28 cellular contexts compared by ENCODE assay signal in genomic region chr9:120557205-120557604, GRCh38.
"Had no signal": no experiment of that assay in that cellular context is flagged by ENCODE, and none has a peak within 500 bp of the region (broad histone marks: within the 10 kb centered on the region; RNA-seq: fewer than 3 reads in every experiment).

No MANE protein-coding gene starts in this region.

- H3K4me1 Mint-ChIP-seq: mesothelial cell of epicardium, nephron progenitor cell had no signal

- FAIRE-seq: keratinocyte had no signal

- H3K36me3 Mint-ChIP-seq: natural killer cell had no signal

- H3K27ac ChIP-seq: hepatocyte, left lung, ovary, sigmoid colon, tibial nerve, uterus had no signal

- H3K27ac Mint-ChIP-seq: mesothelial cell of epicardium; naive B cell; nephron progenitor cell; progenitor cell of endocrine pancreas; stimulated activated memory B cell treated with anti-CD40 and anti-IgM and Interleukin-4, amounts not matched to agents 10 μg/mL and 1 μg/mL and 100 μg/mL, for 72 hours; stimulated activated naive CD8-positive, alpha-beta T cell treated with anti-CD3 and anti-CD28 coated beads, Interleukin-15, amount 100 ng/mL, for 72 hours; type B pancreatic cell had no signal

- H3K27me3 Mint-ChIP-seq: naive B cell; progenitor cell of endocrine pancreas; stimulated activated memory B cell treated with anti-CD40 and anti-IgM and Interleukin-4, amounts not matched to agents 10 μg/mL and 1 μg/mL and 100 μg/mL, for 72 hours; stimulated activated naive CD8-positive, alpha-beta T cell treated with anti-CD3 and anti-CD28 coated beads, Interleukin-15, amount 100 ng/mL, for 72 hours; type B pancreatic cell had no signal

- ATAC-seq: left cardiac atrium; left lung; natural killer cell; right cardiac atrium; stimulated activated memory B cell treated with anti-CD40 and anti-IgM and Interleukin-4, amounts not matched to agents 10 μg/mL and 1 μg/mL and 100 μg/mL, for 72 hours; stimulated activated naive CD8-positive, alpha-beta T cell treated with anti-CD3 and anti-CD28 coated beads, Interleukin-15, amount 100 ng/mL, for 72 hours had no signal

- H3K4me3 Mint-ChIP-seq: mesothelial cell of epicardium; naive B cell; natural killer cell; nephron progenitor cell; stimulated activated memory B cell treated with anti-CD40 and anti-IgM and Interleukin-4, amounts not matched to agents 10 μg/mL and 1 μg/mL and 100 μg/mL, for 72 hours; stimulated activated naive CD8-positive, alpha-beta T cell treated with anti-CD3 and anti-CD28 coated beads, Interleukin-15, amount 100 ng/mL, for 72 hours; type B pancreatic cell had no signal

- H3K4me1 ChIP-seq: tibial nerve, uterus had no signal

- H3K9me3 ChIP-seq: left lung, ovary, sigmoid colon, tibial nerve, uterus had no signal

- H2AFZ ChIP-seq: hepatocyte had no signal

- H3K27me3 ChIP-seq: hepatocyte, left lung, ovary, sigmoid colon, tibial nerve, uterus had no signal

- H3K4me2 ChIP-seq: hepatocyte, smooth muscle cell had no signal

- H3K36me3 ChIP-seq: ovary, uterus had no signal

- DNase-seq: kidney glomerular epithelial cell; left cardiac atrium; left lung; mesendoderm; naive B cell; natural killer cell; nephron progenitor cell; ovary; retina; right cardiac atrium; sigmoid colon; stimulated activated CD4-positive, alpha-beta T cell treated with anti-CD3 and anti-CD28 coated beads, Interleukin-1b, Interleukin-23, amount 100 ng/mL, for 48 hours; stimulated activated CD4-positive, alpha-beta T cell treated with anti-CD3 and anti-CD28 coated beads, Interleukin-2, amount 100 ng/mL, for 48 hours; stimulated activated CD4-positive, alpha-beta T cell treated with anti-CD3 and anti-CD28 coated beads, Interleukin-4, amount 100 ng/mL, for 4 hours; stimulated activated CD8-positive, alpha-beta memory T cell treated with anti-CD3 and anti-CD28 coated beads, Interleukin-4, amount 100 ng/mL, for 48 hours; stimulated activated naive CD4-positive, alpha-beta T cell treated with Interleukin-2 at 50 U/mL for 16 hours; stimulated activated naive CD8-positive, alpha-beta T cell treated with anti-CD3 and anti-CD28 coated beads, Interleukin-15, amount 100 ng/mL, for 72 hours; substantia nigra; uterus had no signal

- H3K9me3 Mint-ChIP-seq: mesothelial cell of epicardium; natural killer cell; nephron progenitor cell; stimulated activated memory B cell treated with anti-CD40 and anti-IgM and Interleukin-4, amounts not matched to agents 10 μg/mL and 1 μg/mL and 100 μg/mL, for 72 hours; stimulated activated naive CD8-positive, alpha-beta T cell treated with anti-CD3 and anti-CD28 coated beads, Interleukin-15, amount 100 ng/mL, for 72 hours; type B pancreatic cell had no signal

- H3K4me3 ChIP-seq: hepatocyte, left lung, lung, ovary, sigmoid colon, smooth muscle cell, tibial nerve, uterus had no signal
